Comparison of ENCODE assay signal across 8 cellular contexts in the genomic region with DNA sequence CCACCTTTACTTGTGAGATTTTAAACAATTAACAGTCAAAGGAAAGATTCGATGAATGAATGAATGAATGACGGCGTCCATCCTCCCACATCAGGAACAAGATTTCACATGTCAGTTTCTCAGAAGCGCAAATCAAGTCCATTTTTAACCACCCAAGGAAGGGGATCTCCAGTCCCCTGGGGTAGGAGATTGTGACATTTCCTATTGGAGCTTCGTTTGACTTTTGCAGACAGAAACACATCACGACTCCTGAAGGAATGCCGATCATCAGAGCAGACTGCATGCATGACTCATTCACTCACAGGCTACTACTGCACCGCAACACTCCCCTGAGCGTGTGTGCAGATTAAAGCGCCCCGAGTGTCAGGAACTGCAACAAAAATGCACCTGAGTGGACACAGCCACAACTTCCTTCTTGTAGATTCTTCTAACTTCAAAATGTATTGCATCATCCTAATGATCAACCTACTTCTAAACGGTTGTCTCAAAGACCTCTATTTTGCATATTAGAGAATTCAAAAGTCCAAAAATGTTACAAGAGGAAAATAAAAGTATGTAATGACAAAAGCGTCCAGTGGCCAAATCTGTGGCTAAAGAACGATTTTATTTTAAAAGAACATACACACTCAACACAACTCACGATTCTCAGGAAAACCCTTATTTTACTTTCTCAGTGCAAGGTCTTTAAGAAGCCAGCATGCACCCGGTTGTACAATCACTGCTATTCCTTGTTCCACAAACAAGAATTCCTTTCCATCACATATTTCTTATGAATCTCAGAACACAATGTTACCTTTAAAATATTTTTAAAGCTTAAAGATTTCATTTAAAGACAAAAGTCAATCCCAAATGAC.
DNase-seq lines count a peak whose midpoint lies in the region; ATAC-seq and TF ChIP-seq lines count a peak whose summit lies in the region.

No MANE protein-coding gene starts in this region.

- H3K4me1 ChIP-seq in neutrophil (ENCODE audit: control insufficient read depth in 1 of 2, insufficient read depth in 1 of 2, low read depth in 1 of 2, low read length in 1 of 2): peaks cover 61 to 64% of the 10 kb centered on the region in 2 experiments

- peak; percentile 44 for ATAC-seq in GM19395 (IDR thresholded peaks at IDR 0.05; ENCODE audit: unreplicated experiment)

- CTCF ChIA-PET in BJ (lab: Yijun Ruan, JAX): interaction anchor here (0.6 to 0.9 kb wide), 2 partner anchors 9 to 17 kb away, joined by 3 read pairs; no protein-coding TSS in a partner anchor

- TF ChIP-seq CTCF in BJ (IDR thresholded peaks at IDR 0.05; ENCODE audit: insufficient read depth, low read depth, low read length) (no peak), neutrophil (IDR thresholded peaks at IDR 0.05) (no peak)

- H3K27ac ChIP-seq in neutrophil: peak overlapping the region; percentile 92

- peaks cover 7% of the 10 kb centered on the region for H3K36me3 ChIP-seq in BJ (ENCODE audit: control insufficient read depth, insufficient read depth, low read length)
- H3K36me3 ChIP-seq in neutrophil: peaks cover 36% of the 10 kb centered on the region

- POLR2A ChIA-PET in BJ (lab: Charles Lee): no interaction called here

- no peaks in the 10 kb centered on the region for H3K9me3 ChIP-seq in neutrophil

- H3K27me3 ChIP-seq in BJ (ENCODE audit: control insufficient read depth, insufficient read depth, low read length): no peaks in the 10 kb centered on the region
- H3K27me3 ChIP-seq in neutrophil: no peaks in the 10 kb centered on the region

- peak overlapping the region; percentile 44 for H3K4me3 ChIP-seq in BJ (ENCODE audit: low read depth, low read length)
- H3K4me3 ChIP-seq in neutrophil (ENCODE audit: low read depth in 1 of 2, low read length in 1 of 2): peak overlapping the region; percentile 66 to 86

- peak; percentile 31 for DNase-seq in BJ (ENCODE audit: low read depth)
- peak; percentile 81 for DNase-seq in HT1080 (ENCODE audit: low read depth)
- DNase-seq in activated CD4-positive, alpha-beta T cell treated with anti-CD3 and anti-CD28 coated beads for 1 hour: peak; percentile 43
- DNase-seq in effector CD4-positive, alpha-beta T cell: peak; percentile 63
- no peak for DNase-seq in NCI-H345 treated with DMSO at 0.1 percent for 48 hours (lab: John Stamatoyannopoulos, UW; ENCODE audit: unreplicated experiment)
- no peak for DNase-seq in NCI-H2171 treated with DMSO at 0.1 percent for 48 hours (lab: John Stamatoyannopoulos, UW)

Comparison
In these comparisons a context has a peak if more than half of its experiments do, and no peak if none do; other contexts are left out.
1. DNase-seq: peak in BJ (single experiment), HT1080 (single experiment), activated CD4-positive, alpha-beta T cell treated with anti-CD3 and anti-CD28 coated beads for 1 hour (single experiment) and effector CD4-positive, alpha-beta T cell (single experiment); none in NCI-H345 treated with DMSO at 0.1 percent for 48 hours (single experiment) and NCI-H2171 treated with DMSO at 0.1 percent for 48 hours (single experiment).